In genomic region chr3:58507356-58508062, GRCh38 we compare ENCODE assay signal across 17 cellular contexts. TPM values are rescaled to one million over a fixed set of nuclear protein-coding genes. Genes with fewer than 3 reads are reported as not detected.
"Had no signal": no experiment of that assay in that cellular context is flagged by ENCODE, and none has a peak within 500 bp of the region (broad histone marks: within the 10 kb centered on the region; RNA-seq: fewer than 3 reads in every experiment).

No MANE protein-coding gene starts in this region.

- H3K36me3 Mint-ChIP-seq: natural killer cell treated with Interleukin-12 subunit alpha and Interleukin-12 subunit beta and Interleukin-15 and Interleukin-18, amount 100 ng/mL, for 72 hours had no signal

- H3K27me3 Mint-ChIP-seq: natural killer cell treated with Interleukin-12 subunit alpha and Interleukin-12 subunit beta and Interleukin-15 and Interleukin-18, amount 100 ng/mL, for 72 hours had no signal

- DNase-seq: dermis blood vessel endothelial cell; effector memory CD4-positive, alpha-beta T cell; hypothalamus; kidney; left lung; mesendoderm; nucleus accumbens; right cardiac atrium; sigmoid colon; stimulated activated CD4-positive, alpha-beta T cell treated with anti-CD3 and anti-CD28 coated beads, Interleukin-2, amount 100 ng/mL, for 24 hours; stimulated activated CD4-positive, alpha-beta T cell treated with anti-CD3 and anti-CD28 coated beads, Interleukin-4, amount 100 ng/mL, for 24 hours; stimulated activated naive CD4-positive, alpha-beta T cell treated with Interleukin-2 at 50 U/mL for 16 hours; stomach; thyroid gland; trophoblast cell had no signal

- H3K27ac Mint-ChIP-seq: natural killer cell treated with Interleukin-12 subunit alpha and Interleukin-12 subunit beta and Interleukin-15 and Interleukin-18, amount 100 ng/mL, for 72 hours; stimulated activated effector memory CD8-positive, alpha-beta T cell treated with anti-CD3 and anti-CD28 coated beads, Interleukin-12 subunit alpha, Interleukin-12 subunit beta, amount 100 ng/mL, for 72 hours had no signal

- H3K4me3 Mint-ChIP-seq: natural killer cell treated with Interleukin-12 subunit alpha and Interleukin-12 subunit beta and Interleukin-15 and Interleukin-18, amount 100 ng/mL, for 72 hours; stimulated activated effector memory CD8-positive, alpha-beta T cell treated with anti-CD3 and anti-CD28 coated beads, Interleukin-12 subunit alpha, Interleukin-12 subunit beta, amount 100 ng/mL, for 72 hours had no signal

- ATAC-seq: left lung; right cardiac atrium; stimulated activated effector memory CD8-positive, alpha-beta T cell treated with anti-CD3 and anti-CD28 coated beads, Interleukin-12 subunit alpha, Interleukin-12 subunit beta, amount 100 ng/mL, for 72 hours had no signal

- H3K4me1 Mint-ChIP-seq: stimulated activated effector memory CD8-positive, alpha-beta T cell treated with anti-CD3 and anti-CD28 coated beads, Interleukin-12 subunit alpha, Interleukin-12 subunit beta, amount 100 ng/mL, for 72 hours had no signal

- H3K9me3 Mint-ChIP-seq: natural killer cell treated with Interleukin-12 subunit alpha and Interleukin-12 subunit beta and Interleukin-15 and Interleukin-18, amount 100 ng/mL, for 72 hours; stimulated activated effector memory CD8-positive, alpha-beta T cell treated with anti-CD3 and anti-CD28 coated beads, Interleukin-12 subunit alpha, Interleukin-12 subunit beta, amount 100 ng/mL, for 72 hours had no signal

RNA-seq across cellular contexts. Expression of gene ACOX2, which starts 29.5 kb away (rescaled TPM):
- total RNA-seq: natural killer cell treated with Interleukin-12 subunit alpha and Interleukin-12 subunit beta and Interleukin-15 and Interleukin-18, amount 100 ng/mL, for 72 hours had no signal
